ENCODE assay signal across 22 cellular contexts in genomic region chr14:105053421-105053820, GRCh38. TPM values are rescaled to one million over a fixed set of nuclear protein-coding genes. Genes with fewer than 3 reads are reported as not detected.
"Had no signal": no experiment of that assay in that cellular context is flagged by ENCODE, and none has a peak within 500 bp of the region (broad histone marks: within the 10 kb centered on the region; RNA-seq: fewer than 3 reads in every experiment).

No MANE protein-coding gene starts in this region.

- DNase-seq: activated CD4-positive, alpha-beta T cell treated with anti-CD3 and anti-CD28 coated beads, Interleukin-2, amount 10 ng/mL, durations not matched to agents 24 days and 14 days; activated gamma-delta T cell treated with Interleukin-2 at 50 U/mL for 16 hours; dermis blood vessel endothelial cell; effector memory CD8-positive, alpha-beta T cell; foreskin keratinocyte; kidney glomerular epithelial cell; occipital lobe; stimulated activated CD4-positive, alpha-beta T cell treated with anti-CD3 and anti-CD28 coated beads, Interleukin-4, amount 100 ng/mL, for 24 hours; stimulated activated naive CD8-positive, alpha-beta T cell treated with anti-CD3 and anti-CD28 coated beads, Interleukin-15, amount 100 ng/mL, for 72 hours; T-helper 2 cell; testis had no signal

- H3K27me3 Mint-ChIP-seq: activated CD4-positive, alpha-beta T cell treated with anti-CD3 and anti-CD28 coated beads, Interleukin-2, amount 10 ng/mL, durations not matched to agents 24 days and 14 days; effector memory CD8-positive, alpha-beta T cell; memory B cell; natural killer cell treated with Interleukin-12 subunit alpha and Interleukin-12 subunit beta and Interleukin-15 and Interleukin-18, amount 100 ng/mL, for 72 hours; stimulated activated naive CD8-positive, alpha-beta T cell treated with anti-CD3 and anti-CD28 coated beads, Interleukin-15, amount 100 ng/mL, for 72 hours had no signal

- H3K9me3 Mint-ChIP-seq: activated CD4-positive, alpha-beta T cell treated with anti-CD3 and anti-CD28 coated beads, Interleukin-2, amount 10 ng/mL, durations not matched to agents 24 days and 14 days; effector memory CD8-positive, alpha-beta T cell; memory B cell; natural killer cell treated with Interleukin-12 subunit alpha and Interleukin-12 subunit beta and Interleukin-15 and Interleukin-18, amount 100 ng/mL, for 72 hours; stimulated activated naive CD8-positive, alpha-beta T cell treated with anti-CD3 and anti-CD28 coated beads, Interleukin-15, amount 100 ng/mL, for 72 hours; WTC11 had no signal

- ATAC-seq: effector memory CD8-positive, alpha-beta T cell; foreskin keratinocyte; left ventricle myocardium superior; mucosa of descending colon; natural killer cell treated with Interleukin-12 subunit alpha and Interleukin-12 subunit beta and Interleukin-15 and Interleukin-18, amount 100 ng/mL, for 72 hours; stimulated activated naive CD8-positive, alpha-beta T cell treated with anti-CD3 and anti-CD28 coated beads, Interleukin-15, amount 100 ng/mL, for 72 hours; WTC11 had no signal

- H3K27ac ChIP-seq: foreskin keratinocyte, right atrium auricular region, skin epidermis, testis, upper lobe of left lung had no signal

- H3K4me3 Mint-ChIP-seq: activated CD4-positive, alpha-beta T cell treated with anti-CD3 and anti-CD28 coated beads, Interleukin-2, amount 10 ng/mL, durations not matched to agents 24 days and 14 days; effector memory CD8-positive, alpha-beta T cell; memory B cell; natural killer cell treated with Interleukin-12 subunit alpha and Interleukin-12 subunit beta and Interleukin-15 and Interleukin-18, amount 100 ng/mL, for 72 hours; stimulated activated naive CD8-positive, alpha-beta T cell treated with anti-CD3 and anti-CD28 coated beads, Interleukin-15, amount 100 ng/mL, for 72 hours; WTC11 had no signal

- FAIRE-seq: astrocyte, bronchial epithelial cell had no signal

- H3K36me3 Mint-ChIP-seq: WTC11 had no signal

- H3K27ac Mint-ChIP-seq: activated CD4-positive, alpha-beta T cell treated with anti-CD3 and anti-CD28 coated beads, Interleukin-2, amount 10 ng/mL, durations not matched to agents 24 days and 14 days; memory B cell; natural killer cell treated with Interleukin-12 subunit alpha and Interleukin-12 subunit beta and Interleukin-15 and Interleukin-18, amount 100 ng/mL, for 72 hours; progenitor cell of endocrine pancreas; WTC11 had no signal

RNA-seq across cellular contexts. Expression of gene GPR132, which starts 11.8 kb away (rescaled TPM):
- total RNA-seq: bronchial epithelial cell, foreskin keratinocyte had no signal
- polyA plus RNA-seq: foreskin keratinocyte had no signal
